19 cellular contexts compared by ENCODE assay signal in the genomic region with DNA sequence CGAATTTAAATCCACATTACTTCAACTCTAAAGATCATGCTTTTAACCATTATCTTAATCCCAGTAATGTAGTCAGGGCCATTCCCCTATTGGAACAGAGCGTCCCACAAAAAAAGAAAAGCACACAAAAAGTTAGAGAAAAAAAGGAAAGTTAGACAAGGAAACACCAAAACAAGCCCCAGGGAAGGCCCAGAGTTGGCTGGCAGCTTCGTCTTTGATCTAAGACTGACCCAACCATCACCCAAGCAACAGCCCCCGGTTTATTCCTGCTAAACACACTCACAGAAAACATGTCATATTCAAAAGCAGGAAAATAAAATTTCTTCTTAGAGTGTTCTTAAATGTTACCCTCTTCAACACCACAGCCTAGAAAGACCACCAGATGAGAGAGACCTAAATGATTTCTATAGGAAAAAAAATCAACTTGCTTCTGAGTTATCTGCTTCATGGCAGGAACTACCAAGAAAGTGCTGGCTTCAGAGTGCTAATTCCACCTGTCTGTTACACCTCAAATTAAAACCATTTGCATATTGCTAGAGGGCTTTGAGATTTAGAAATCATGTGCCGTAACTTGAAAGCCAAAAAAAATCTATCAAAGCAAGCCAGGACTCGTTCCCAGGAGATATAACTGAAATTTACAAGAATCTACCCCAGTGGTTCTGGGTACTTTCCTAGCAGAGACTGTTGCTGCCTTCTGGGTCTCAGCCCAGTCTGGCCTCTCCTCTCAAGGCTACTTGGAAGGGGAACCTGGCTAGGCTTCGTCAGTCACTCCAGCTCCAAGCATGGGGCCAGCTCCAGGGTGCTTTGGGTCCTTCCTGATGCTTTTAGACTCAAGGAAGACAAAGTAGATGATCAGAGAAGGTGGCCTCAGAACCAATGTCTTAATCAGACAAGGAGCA. TPM values are rescaled to one million over a fixed set of nuclear protein-coding genes. Genes with fewer than 3 reads are reported as not detected.
DNase-seq lines count a peak whose midpoint lies in the region; ATAC-seq, FAIRE-seq and TF ChIP-seq lines count a peak whose summit lies in the region.
"Had no signal": no experiment of that assay in that cellular context is flagged by ENCODE, and none has a peak within 500 bp of the region (broad histone marks: within the 10 kb centered on the region; RNA-seq: fewer than 3 reads in every experiment).

No MANE protein-coding gene starts in this region.

- H3K9me3 ChIP-seq in stomach = no peaks in the 10 kb centered on the region
- H3K9me3 ChIP-seq: SJCRH30 had no signal

- FAIRE-seq in bronchial epithelial cell (lab: Jason Lieb, UNC) (no peak), GM12892 (lab: Jason Lieb, UNC) (no peak)
- FAIRE-seq: endometrium, keratinocyte had no signal

- no peak overlapping the region for H3K4me3 ChIP-seq in bronchial epithelial cell (ENCODE audit: low read depth, low read length)
- no peak overlapping the region for H3K4me3 ChIP-seq in stomach
- H3K4me3 ChIP-seq: SJCRH30 had no signal

- DNase-seq in NCI-H446 treated with DMSO at 0.1 percent for 48 hours (lab: John Stamatoyannopoulos, UW) (peak; percentile 53), bronchial epithelial cell (ENCODE audit: low read depth) (peak; percentile 27), medulla oblongata (ENCODE audit: extremely low spot score) (peak; percentile 79), stomach (no peak), GM12892 (ENCODE audit: insufficient read length) (no peak), NCI-H2227 (lab: John Stamatoyannopoulos, UW; ENCODE audit: unreplicated experiment) (no peak)
- no peak for DNase-seq in stimulated activated CD4-positive, alpha-beta T cell treated with anti-CD3 and anti-CD28 coated beads, Interleukin-2, amount 100 ng/mL, for 24 hours
- DNase-seq: activated CD4-positive, alpha-beta T cell treated with anti-CD3 and anti-CD28 coated beads, Interleukin-2, amount 10 ng/mL, durations not matched to agents 24 days and 14 days; activated T-cell treated with anti-CD3 and anti-CD28 coated beads for 4 hours; NCI-H2227 treated with DMSO at 0.1 percent for 48 hours; SJCRH30; T-helper 9 cell had no signal

- no peak for TF ChIP-seq EP300 in stomach (IDR thresholded peaks at IDR 0.05)

- no peaks in the 10 kb centered on the region for H3K36me3 ChIP-seq in bronchial epithelial cell (ENCODE audit: control insufficient read depth, insufficient read depth, low read length)
- no peaks in the 10 kb centered on the region for H3K36me3 ChIP-seq in stomach
- H3K36me3 ChIP-seq: SJCRH30 had no signal

- WGBS in stomach, 5 donors = 57 to 74% (median 65%) methylated on average over 7 of the region's 7 CpGs

- ATAC-seq in HG03342 (IDR thresholded peaks at IDR 0.05; ENCODE audit: unreplicated experiment) = no peak

- no peak for TF ChIP-seq POLR2A in stomach (IDR thresholded peaks at IDR 0.05)
- no peak for TF ChIP-seq POLR2A in GM12892 (IDR thresholded peaks at IDR 0.05; ENCODE audit: low read depth, low read length)

- H3K27me3 ChIP-seq in bronchial epithelial cell (ENCODE audit: control insufficient read depth, insufficient read depth, low read length) (peaks cover 3% of the 10 kb centered on the region), stomach (no peaks in the 10 kb centered on the region)
- H3K27me3 ChIP-seq: SJCRH30 had no signal

- TF ChIP-seq CTCF in bronchial epithelial cell (IDR thresholded peaks at IDR 0.05; ENCODE audit: insufficient read depth, low read length, severe bottlenecking) = no peak
- no peak for TF ChIP-seq CTCF in stomach (IDR thresholded peaks at IDR 0.05)

- intact Hi-C loops in stomach (cut with DNase I; ENCODE audit: low total_unique reads) = no loop called here

- peak overlapping the region; percentile 36 to 74 (median 57) for H3K27ac ChIP-seq in stomach
- H3K27ac ChIP-seq: SJCRH30 had no signal

- peaks cover 41 to 84% (median 63%) of the 10 kb centered on the region in 4 donors for H3K4me1 ChIP-seq in stomach
- H3K4me1 ChIP-seq: SJCRH30 had no signal

RNA-seq across cellular contexts. Expression of a gene that starts 31.2 kb away (rescaled TPM):
- total RNA-seq in bronchial epithelial cell (not detected in 2 replicates), stomach (1 to 10 TPM in 4 of 5 donors, under 1 TPM in 1; 0.58 to 7.6 (median 3.1) TPM)
- 10 to 100 TPM in 1 of 3 donors, 1 to 10 TPM in 2; 3.3 to 10.1 (median 4.3) TPM for polyA plus RNA-seq in stomach
- 0.93 TPM for polyA plus RNA-seq in GM12892 (2012; ENCODE audit: missing spikeins)
- total RNA-seq: glomerular endothelial cell, mononuclear cell, SJCRH30 had no signal
- polyA plus RNA-seq: BJ, keratinocyte had no signal

RNA-seq across cellular contexts. Expression of a gene that starts 49.5 kb away (rescaled TPM):
- not detected in 2 replicates for total RNA-seq in bronchial epithelial cell
- total RNA-seq in stomach = 10 to 100 TPM in 2 of 5 donors, 1 to 10 TPM in 2, not detected in 1; 2.8 to 43.2 (median 14.8) TPM
- 10 to 100 TPM in 1 of 3 donors, 1 to 10 TPM in 2; 7.0 to 12.3 (median 8.8) TPM for polyA plus RNA-seq in stomach
- 151 TPM for polyA plus RNA-seq in GM12892 (2012; ENCODE audit: missing spikeins)
- total RNA-seq: glomerular endothelial cell, osteoblast, SJCRH30 had no signal
- polyA plus RNA-seq: BJ, keratinocyte had no signal

Comparison
In these comparisons a context has a peak if more than half of its experiments do, and no peak if none do; other contexts are left out.
1. DNase-seq: peak in NCI-H446 treated with DMSO at 0.1 percent for 48 hours (single experiment), bronchial epithelial cell (single experiment) and medulla oblongata (single experiment); none in stomach (single experiment), GM12892 (single experiment), NCI-H2227 (single experiment) and stimulated activated CD4-positive, alpha-beta T cell treated with anti-CD3 and anti-CD28 coated beads, Interleukin-2, amount 100 ng/mL, for 24 hours (0 of 2).